In the genomic region with DNA sequence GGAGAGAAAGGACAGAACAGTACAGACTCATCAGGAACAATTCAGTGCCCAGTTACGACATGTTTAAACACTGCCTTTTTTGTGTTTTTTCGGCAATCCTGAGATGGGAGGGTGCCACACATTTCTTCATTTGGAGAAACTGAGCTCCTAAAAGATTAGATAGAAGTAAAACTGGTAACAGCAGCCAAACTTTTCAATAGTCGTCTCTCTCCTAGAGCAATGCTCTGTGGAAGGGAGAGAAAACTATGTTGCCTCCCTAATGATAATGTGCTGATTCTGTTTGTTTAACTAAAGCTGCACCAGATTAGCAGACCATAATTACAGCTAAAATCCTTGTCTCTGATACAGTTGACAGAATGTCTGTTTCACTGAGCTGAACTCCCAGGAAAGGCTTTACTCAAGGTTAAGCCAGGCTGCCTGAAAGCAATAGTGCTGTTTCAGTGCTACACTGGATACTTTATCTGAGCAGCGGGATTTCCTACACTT, we compare ENCODE assay signal across 1 cellular context.
TF ChIP-seq lines count a peak whose summit lies in the region.

No MANE protein-coding gene starts in this region.

TF ChIP-seq in WTC11, 78 proteins besides CTCF, POLR2A, EP300 and RAD21 (continued from another document):
- TF ChIP-seq, protein P1, sequence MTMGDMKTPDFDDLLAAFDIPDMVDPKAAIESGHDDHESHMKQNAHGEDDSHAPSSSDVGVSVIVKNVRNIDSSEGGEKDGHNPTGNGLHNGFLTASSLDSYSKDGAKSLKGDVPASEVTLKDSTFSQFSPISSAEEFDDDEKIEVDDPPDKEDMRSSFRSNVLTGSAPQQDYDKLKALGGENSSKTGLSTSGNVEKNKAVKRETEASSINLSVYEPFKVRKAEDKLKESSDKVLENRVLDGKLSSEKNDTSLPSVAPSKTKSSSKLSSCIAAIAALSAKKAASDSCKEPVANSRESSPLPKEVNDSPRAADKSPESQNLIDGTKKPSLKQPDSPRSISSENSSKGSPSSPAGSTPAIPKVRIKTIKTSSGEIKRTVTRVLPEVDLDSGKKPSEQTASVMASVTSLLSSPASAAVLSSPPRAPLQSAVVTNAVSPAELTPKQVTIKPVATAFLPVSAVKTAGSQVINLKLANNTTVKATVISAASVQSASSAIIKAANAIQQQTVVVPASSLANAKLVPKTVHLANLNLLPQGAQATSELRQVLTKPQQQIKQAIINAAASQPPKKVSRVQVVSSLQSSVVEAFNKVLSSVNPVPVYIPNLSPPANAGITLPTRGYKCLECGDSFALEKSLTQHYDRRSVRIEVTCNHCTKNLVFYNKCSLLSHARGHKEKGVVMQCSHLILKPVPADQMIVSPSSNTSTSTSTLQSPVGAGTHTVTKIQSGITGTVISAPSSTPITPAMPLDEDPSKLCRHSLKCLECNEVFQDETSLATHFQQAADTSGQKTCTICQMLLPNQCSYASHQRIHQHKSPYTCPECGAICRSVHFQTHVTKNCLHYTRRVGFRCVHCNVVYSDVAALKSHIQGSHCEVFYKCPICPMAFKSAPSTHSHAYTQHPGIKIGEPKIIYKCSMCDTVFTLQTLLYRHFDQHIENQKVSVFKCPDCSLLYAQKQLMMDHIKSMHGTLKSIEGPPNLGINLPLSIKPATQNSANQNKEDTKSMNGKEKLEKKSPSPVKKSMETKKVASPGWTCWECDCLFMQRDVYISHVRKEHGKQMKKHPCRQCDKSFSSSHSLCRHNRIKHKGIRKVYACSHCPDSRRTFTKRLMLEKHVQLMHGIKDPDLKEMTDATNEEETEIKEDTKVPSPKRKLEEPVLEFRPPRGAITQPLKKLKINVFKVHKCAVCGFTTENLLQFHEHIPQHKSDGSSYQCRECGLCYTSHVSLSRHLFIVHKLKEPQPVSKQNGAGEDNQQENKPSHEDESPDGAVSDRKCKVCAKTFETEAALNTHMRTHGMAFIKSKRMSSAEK (CRISPR knock-in tag; IDR thresholded peaks at IDR 0.05; ENCODE audit: borderline replicate concordance): no peak
- TF ChIP-seq MXD4 (CRISPR knock-in tag; IDR thresholded peaks at IDR 0.05; ENCODE audit: borderline replicate concordance) (no peak), ETV6 (CRISPR knock-in tag; IDR thresholded peaks at IDR 0.05) (no peak), ZNF416 (CRISPR knock-in tag; IDR thresholded peaks at IDR 0.05) (no peak), TP53 (CRISPR knock-in tag; IDR thresholded peaks at IDR 0.05) (no peak)
- TF ChIP-seq, protein P2, sequence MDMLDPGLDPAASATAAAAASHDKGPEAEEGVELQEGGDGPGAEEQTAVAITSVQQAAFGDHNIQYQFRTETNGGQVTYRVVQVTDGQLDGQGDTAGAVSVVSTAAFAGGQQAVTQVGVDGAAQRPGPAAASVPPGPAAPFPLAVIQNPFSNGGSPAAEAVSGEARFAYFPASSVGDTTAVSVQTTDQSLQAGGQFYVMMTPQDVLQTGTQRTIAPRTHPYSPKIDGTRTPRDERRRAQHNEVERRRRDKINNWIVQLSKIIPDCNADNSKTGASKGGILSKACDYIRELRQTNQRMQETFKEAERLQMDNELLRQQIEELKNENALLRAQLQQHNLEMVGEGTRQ (CRISPR knock-in tag; IDR thresholded peaks at IDR 0.05): no peak
